In the genomic region with DNA sequence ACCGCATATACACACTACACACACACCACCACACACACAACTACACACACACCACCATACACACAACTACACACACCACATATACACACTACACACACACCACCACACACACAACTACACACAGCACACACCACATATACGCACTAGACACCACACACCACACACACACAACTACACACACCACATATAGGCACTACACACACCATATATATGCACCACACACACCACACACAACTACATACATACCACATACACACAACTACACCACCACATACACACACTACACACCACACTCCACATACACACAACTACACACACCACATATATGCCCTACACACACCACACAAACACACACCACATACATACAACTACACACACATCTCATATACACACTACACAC, we compare ENCODE assay signal across 2 cellular contexts.
A peak's percentile ranks its signal among the peaks of the same experiment; 100 is the strongest.
TF ChIP-seq lines count a peak whose summit lies in the region.

No MANE protein-coding gene starts in this region.

TF ChIP-seq in HEK293T, 16 proteins besides CTCF, POLR2A, EP300 and RAD21:
- TF ChIP-seq TARDBP (IDR thresholded peaks at IDR 0.05) (0 out of 2 replicates have a peak, but pooled peaks have one; percentile 36), LEF1 (IDR thresholded peaks at IDR 0.05; ENCODE audit: borderline replicate concordance) (no peak)

TF ChIP-seq in H1, 55 proteins besides CTCF, POLR2A, EP300 and RAD21:
- TF ChIP-seq, protein P1, sequence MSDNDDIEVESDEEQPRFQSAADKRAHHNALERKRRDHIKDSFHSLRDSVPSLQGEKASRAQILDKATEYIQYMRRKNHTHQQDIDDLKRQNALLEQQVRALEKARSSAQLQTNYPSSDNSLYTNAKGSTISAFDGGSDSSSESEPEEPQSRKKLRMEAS (IDR thresholded peaks at IDR 0.05), result no peak
- TF ChIP-seq TBP (IDR thresholded peaks at IDR 0.05; ENCODE audit: low read depth, low read length) (no peak), POU5F1 (IDR thresholded peaks at IDR 0.05; ENCODE audit: low read depth, low read length) (no peak), YY1 (IDR thresholded peaks at IDR 0.05; ENCODE audit: low read depth, low read length) (no peak), JUND (IDR thresholded peaks at IDR 0.05; ENCODE audit: low read length) (no peak)
TF ChIP-seq in H1: peak in this region for 0.
